Comparison of ENCODE assay signal across 8 cellular contexts in the genomic region with DNA sequence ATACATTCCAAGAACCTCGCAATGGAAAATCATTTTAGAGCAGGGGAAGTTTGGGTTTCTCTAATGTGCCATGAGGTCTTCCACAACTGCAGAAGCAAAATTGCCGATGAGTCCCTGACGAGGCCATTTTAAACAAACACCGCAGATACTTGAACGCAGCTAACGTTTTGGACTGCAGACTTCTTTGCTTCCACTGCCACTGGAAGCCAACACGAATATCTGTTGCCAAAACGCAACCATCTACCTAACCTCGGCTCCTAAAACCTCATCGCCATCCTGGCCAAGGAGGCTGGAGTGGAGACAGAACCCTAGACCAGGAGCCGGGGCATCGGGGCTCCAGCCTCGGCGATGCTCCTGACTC. TPM values are rescaled to one million over a fixed set of nuclear protein-coding genes. Genes with fewer than 3 reads are reported as not detected.
DNase-seq lines count a peak whose midpoint lies in the region; ATAC-seq and TF ChIP-seq lines count a peak whose summit lies in the region.

No MANE protein-coding gene starts in this region.

- no peak for TF ChIP-seq CTCF in CD4-positive, alpha-beta T cell (IDR thresholded peaks at IDR 0.05)
- no peak for TF ChIP-seq CTCF in HCT116 (IDR thresholded peaks at IDR 0.05 in 2 of 3, conservative IDR thresholded peaks at IDR 0.05 in 1 of 3; ENCODE audit: borderline replicate concordance in 1 of 3, insufficient read depth in 1 of 3, low read depth in 2 of 3, low read length in 2 of 3)
- no peak for TF ChIP-seq CTCF in endothelial cell (IDR thresholded peaks at IDR 0.05; ENCODE audit: unreplicated experiment)

- H3K79me2 ChIP-seq in HCT116 (ENCODE audit: insufficient read depth, low read length), result no peaks in the 10 kb centered on the region

- H4K20me1 ChIP-seq in HCT116 (ENCODE audit: insufficient read depth), result no peaks in the 10 kb centered on the region

- TF ChIP-seq RAD21 in HCT116 (IDR thresholded peaks at IDR 0.05; ENCODE audit: low read depth), result no peak

- H3K4me2 ChIP-seq in HCT116 (ENCODE audit: low read length), result peak overlapping the region; percentile 91

- H3K4me3 Mint-ChIP-seq in CD4-positive, alpha-beta T cell, result peak overlapping the region; percentile 95
- peak overlapping the region; percentile 95 for H3K4me3 Mint-ChIP-seq in endothelial cell (ENCODE audit: unreplicated experiment)
- peak overlapping the region; percentile 92 to 99 (median 96) for H3K4me3 Mint-ChIP-seq in naive thymus-derived CD8-positive, alpha-beta T cell

- H3K4me3 ChIP-seq in HCT116 (replicated peaks in 1 of 2; ENCODE audit: low read depth in 1 of 2, low read length in 2 of 2), result peak overlapping the region; percentile 63 to 81

- peak overlapping the region; percentile 92 for H3K27ac Mint-ChIP-seq in CD4-positive, alpha-beta T cell
- H3K27ac Mint-ChIP-seq in endothelial cell (ENCODE audit: unreplicated experiment), result no peak overlapping the region
- peak overlapping the region; percentile 81 to 100 (median 98) for H3K27ac Mint-ChIP-seq in naive thymus-derived CD8-positive, alpha-beta T cell

- intact Hi-C loops in CD4-positive, alpha-beta T cell (cut with DNase I, micrococcal nuclease), result loop anchor here (1.0 to 5.0 kb wide), 11 partner anchors 43 to 893 kb away; partner anchors contain the start of genes AGBL3 (in 2 of the 2), AKR1B1 (in 1 of the 2), BPGM (in 1 of the 2) and MTPN (in 1 of the 2)
- intact Hi-C loops in HCT116 (cut with micrococcal nuclease), result no loop called here

- no peaks in the 10 kb centered on the region for H3K9me3 Mint-ChIP-seq in CD4-positive, alpha-beta T cell
- no peaks in the 10 kb centered on the region for H3K9me3 Mint-ChIP-seq in endothelial cell (ENCODE audit: unreplicated experiment)
- H3K9me3 Mint-ChIP-seq in naive thymus-derived CD8-positive, alpha-beta T cell, result no peaks in the 10 kb centered on the region

- no peaks in the 10 kb centered on the region for H3K9me2 ChIP-seq in HCT116 (ENCODE audit: insufficient read depth)

- peak overlapping the region; percentile 73 for H3K9ac ChIP-seq in HCT116 (ENCODE audit: low read length)

- DNase-seq in CD4-positive, alpha-beta T cell, result peak in 1 of 10 experiments; percentile 4
- DNase-seq in HCT116 (ENCODE audit: low read depth, low spot score) (no peak), SK-MEL-5 (ENCODE audit: low read depth, low spot score) (peak; percentile 28), endothelial cell (ENCODE audit: low spot score) (no peak), DMS153 (lab: John Stamatoyannopoulos, UW) (no peak)
- no peak for DNase-seq in naive thymus-derived CD8-positive, alpha-beta T cell

- no peaks in the 10 kb centered on the region for H3K36me3 ChIP-seq in HCT116 (ENCODE audit: control insufficient read depth in 1 of 2, insufficient read depth in 2 of 2, low read length in 2 of 2)

- in situ Hi-C loops in SK-MEL-5 (cut with HindIII; ENCODE audit: low pct_unique_long_range_greater_than_20kb, low sequenced_read_pairs), result no loop called here

- H3K27me3 Mint-ChIP-seq in CD4-positive, alpha-beta T cell, result no peaks in the 10 kb centered on the region
- no peaks in the 10 kb centered on the region for H3K27me3 Mint-ChIP-seq in endothelial cell (ENCODE audit: unreplicated experiment)
- H3K27me3 Mint-ChIP-seq in naive thymus-derived CD8-positive, alpha-beta T cell, result no peaks in the 10 kb centered on the region

- peaks cover 47% of the 10 kb centered on the region for H3K4me1 Mint-ChIP-seq in CD4-positive, alpha-beta T cell (ENCODE audit: low read depth)
- H3K4me1 Mint-ChIP-seq in endothelial cell (ENCODE audit: unreplicated experiment), result peaks cover 9% of the 10 kb centered on the region
- H3K4me1 Mint-ChIP-seq in naive thymus-derived CD8-positive, alpha-beta T cell, result peaks cover 17 to 49% (median 38%) of the 10 kb centered on the region in 4 donors

- no peaks in the 10 kb centered on the region for H3K27me3 ChIP-seq in CD4-positive, alpha-beta T cell (ENCODE audit: control insufficient read depth, insufficient read depth, low read length)
- no peaks in the 10 kb centered on the region for H3K27me3 ChIP-seq in HCT116 (ENCODE audit: insufficient read depth, low read length)

- peak; percentile 1 for ATAC-seq in CD4-positive, alpha-beta T cell (ENCODE audit: poor library complexity)
- ATAC-seq in HCT116, result no peak; the same call in 1 of the 2 replicates
- ATAC-seq in naive thymus-derived CD8-positive, alpha-beta T cell, result peak; percentile 8 to 13
- no peak for ATAC-seq in HG03442 (IDR thresholded peaks at IDR 0.05; ENCODE audit: unreplicated experiment)
- ATAC-seq in HG03457 (IDR thresholded peaks at IDR 0.05; ENCODE audit: unreplicated experiment), result no peak

- POLR2A ChIA-PET in CD4-positive, alpha-beta T cell (lab: Charles Lee), result interaction anchor here (0.6 to 4.0 kb wide), 16 partner anchors 9 to 778 kb away, joined by 3 to 49 read pairs (median 4); partner anchors contain the start of genes AGBL3, BPGM, CYREN and NUP205
- POLR2A ChIA-PET in HCT116 (lab: Charles Lee), result no interaction called here
- POLR2A ChIA-PET in naive thymus-derived CD8-positive, alpha-beta T cell (lab: Charles Lee), result interaction anchor here (1.1 to 3.3 kb wide), 9 partner anchors 17 to 564 kb away, joined by 3 to 16 read pairs (median 4); partner anchors contain the start of genes AGBL3, BPGM, CYREN and TMEM140

- no peak overlapping the region for H2AFZ ChIP-seq in HCT116 (ENCODE audit: low read depth, low read length, poor library complexity, severe bottlenecking)

- peaks cover 5 to 7% of the 10 kb centered on the region in 2 experiments; a peak in 3 of 4 replicates for H3K4me1 ChIP-seq in HCT116 (ENCODE audit: control insufficient read depth in 1 of 2, insufficient read depth in 2 of 2, low read length in 2 of 2)

- H3K36me3 Mint-ChIP-seq in CD4-positive, alpha-beta T cell (ENCODE audit: low read depth), result peaks cover 24% of the 10 kb centered on the region
- H3K36me3 Mint-ChIP-seq in endothelial cell (ENCODE audit: low read depth, unreplicated experiment), result no peaks in the 10 kb centered on the region
- peaks cover 0 to 14% (median 3%) of the 10 kb centered on the region in 3 donors for H3K36me3 Mint-ChIP-seq in naive thymus-derived CD8-positive, alpha-beta T cell

- BruUV-seq in HCT116 (replicated peaks; lab: Mats Ljungman, UMichigan), result no TSS peak

- TF ChIP-seq POLR2A in HCT116 (IDR thresholded peaks at IDR 0.05; ENCODE audit: borderline replicate concordance, extremely low read depth, insufficient read depth, insufficient read length), result no peak

- no peaks in the 10 kb centered on the region for H3K9me3 ChIP-seq in CD4-positive, alpha-beta T cell (ENCODE audit: control insufficient read depth, low read length)
- no peaks in the 10 kb centered on the region for H3K9me3 ChIP-seq in HCT116 (ENCODE audit: control insufficient read depth in 1 of 2, insufficient read depth in 1 of 2, low read depth in 1 of 2, low read length in 2 of 2)

- H3K27ac ChIP-seq in CD4-positive, alpha-beta T cell (ENCODE audit: low read depth, low read length), result peak overlapping the region; percentile 77
- peak overlapping the region; percentile 24; the same call in 1 of the 2 replicates for H3K27ac ChIP-seq in HCT116 (ENCODE audit: low read depth, low read length)

- CTCF ChIA-PET in CD4-positive, alpha-beta T cell (lab: Charles Lee), result interaction anchor here (1.0 to 1.9 kb wide), 3 partner anchors 40 to 224 kb away, joined by 3 to 9 read pairs (median 6); partner anchors contain the start of genes AGBL3 and CYREN
- CTCF ChIA-PET in HCT116 (lab: Charles Lee), result interaction anchor here (1.2 kb wide), 1 partner anchor 225 kb away, joined by 3 read pairs; the partner anchor contains the start of gene AGBL3

- RAD21 ChIA-PET in HCT116 (lab: Charles Lee; ENCODE audit: low non-redundant PET in 1 of 2, low total read pairs in 2 of 2, uncharacterized antibody in 2 of 2, unreplicated experiment in 2 of 2), result no interaction called here

TF ChIP-seq in HCT116, 20 proteins besides CTCF, POLR2A, EP300 and RAD21 (continues in another document):
- TF ChIP-seq POLR2AphosphoS5 (IDR thresholded peaks at IDR 0.05; ENCODE audit: low read depth, low read length), result no peak

RNA-seq across cellular contexts. Expression of gene WDR91, which starts 0.5 kb away (rescaled TPM):
- 10 to 100 TPM; 39.9 to 41.7 TPM for total RNA-seq in CD4-positive, alpha-beta T cell
- total RNA-seq in HCT116 (2021; ENCODE audit: unreplicated experiment) (10.1 TPM), endothelial cell (ENCODE audit: unreplicated experiment) (11.5 TPM)
- 7.1 and 7.9 TPM in 2 replicates for polyA plus RNA-seq in HCT116 (2012)
- total RNA-seq in SK-MEL-5 (2014; rRNA removed; shearing (Covaris generic)), result 31.8 and 39.0 TPM in 2 replicates
- 21.8 and 30.5 TPM in 2 replicates for polyA plus RNA-seq in SK-MEL-5 (2015; cell fraction: cytosol; rRNA removed)
- 287 and 331 TPM in 2 replicates for polyA plus RNA-seq in SK-MEL-5 (2015; cell fraction: nucleus; rRNA removed)
- 10 to 100 TPM; 38.9 to 39.0 TPM for total RNA-seq in naive thymus-derived CD8-positive, alpha-beta T cell
- polyA plus RNA-seq in naive thymus-derived CD8-positive, alpha-beta T cell, result 1 to 10 TPM; 3.3 to 7.2 (median 5.9) TPM

RNA-seq across cellular contexts. Expression of gene STRA8, which starts 22.8 kb away (rescaled TPM):
- total RNA-seq in CD4-positive, alpha-beta T cell, result not detected
- total RNA-seq in HCT116 (2021; ENCODE audit: unreplicated experiment) (not detected), endothelial cell (ENCODE audit: unreplicated experiment) (not detected)
- not detected in 2 replicates for polyA plus RNA-seq in HCT116 (2012)
- total RNA-seq in SK-MEL-5 (2014; rRNA removed; shearing (Covaris generic)), result not detected in 2 replicates
- not detected in 2 replicates for polyA plus RNA-seq in SK-MEL-5 (2015; cell fraction: cytosol; rRNA removed)
- polyA plus RNA-seq in SK-MEL-5 (2015; cell fraction: nucleus; rRNA removed), result not detected in 2 replicates
- total RNA-seq in naive thymus-derived CD8-positive, alpha-beta T cell, result not detected
- not detected for polyA plus RNA-seq in naive thymus-derived CD8-positive, alpha-beta T cell

RNA-seq across cellular contexts. Expression of gene CYREN, which starts 40.3 kb away (rescaled TPM):
- 10 to 100 TPM; 14.0 to 15.8 TPM for total RNA-seq in CD4-positive, alpha-beta T cell
- total RNA-seq in HCT116 (2021; ENCODE audit: unreplicated experiment) (54.5 TPM), endothelial cell (ENCODE audit: unreplicated experiment) (38.1 TPM)
- 24.6 and 32.8 TPM in 2 replicates for polyA plus RNA-seq in HCT116 (2012)
- 84.8 and 87.6 TPM in 2 replicates for total RNA-seq in SK-MEL-5 (2014; rRNA removed; shearing (Covaris generic))
- polyA plus RNA-seq in SK-MEL-5 (2015; cell fraction: cytosol; rRNA removed), result 77.3 and 81.5 TPM in 2 replicates
- polyA plus RNA-seq in SK-MEL-5 (2015; cell fraction: nucleus; rRNA removed), result 70.6 and 85.2 TPM in 2 replicates
- 10 to 100 TPM; 51.1 to 54.8 TPM for total RNA-seq in naive thymus-derived CD8-positive, alpha-beta T cell
- 10 to 100 TPM; 55.5 to 70.1 (median 59.5) TPM for polyA plus RNA-seq in naive thymus-derived CD8-positive, alpha-beta T cell

Comparison
In these comparisons a context has a peak if more than half of its experiments do, and no peak if none do; other contexts are left out.
1. ATAC-seq: peak in CD4-positive, alpha-beta T cell (single experiment) and naive thymus-derived CD8-positive, alpha-beta T cell (2 of 2); none in HCT116 (single experiment), HG03442 (single experiment) and HG03457 (single experiment).
2. Peak in every context shown above with its lines, with median percentiles within 50 percentile points of each other: H3K4me3 Mint-ChIP-seq.